In genomic region chr12:53096761-53097160, GRCh38 we compare ENCODE assay signal across 1 cellular context.
TF ChIP-seq lines count a peak whose summit lies in the region.

No MANE protein-coding gene starts in this region.

TF ChIP-seq in WTC11, 78 proteins besides CTCF, POLR2A, EP300 and RAD21 (continued from another document):
- TF ChIP-seq MLX (CRISPR knock-in tag; IDR thresholded peaks at IDR 0.05) (no peak), ATF3 (CRISPR knock-in tag; conservative IDR thresholded peaks at IDR 0.05) (no peak)
